Comparison of ENCODE assay signal across 8 cellular contexts in genomic region chr12:6851153-6851920, GRCh38.
A peak's percentile ranks its signal among the peaks of the same experiment; 100 is the strongest.
DNase-seq lines count a peak whose midpoint lies in the region; ATAC-seq lines count a peak whose summit lies in the region.

Gene CDCA3 (minus strand): TSS chr12:6851286. CDS start chr12:6850952, 334 bp downstream.

- H4K20me1 ChIP-seq in BLaER1 treated with 17β-estradiol and CSF1 and Interleukin-3, amounts not matched to agents 10 nM and 100 nM = peaks cover 0 to 43% (median 20%) of the 10 kb centered on the region in 11 experiments; a peak in 14 of 22 replicates

- H3K9me3 ChIP-seq in BLaER1 treated with 17β-estradiol and CSF1 and Interleukin-3, amounts not matched to agents 10 nM and 100 nM (replicated peaks in 1 of 11) = no peaks in the 10 kb centered on the region

- no peaks in the 10 kb centered on the region for H3K27me3 ChIP-seq in BLaER1 treated with 17β-estradiol and CSF1 and Interleukin-3, amounts not matched to agents 10 nM and 100 nM

- H3K27ac ChIP-seq in BLaER1 treated with 17β-estradiol and CSF1 and Interleukin-3, amounts not matched to agents 10 nM and 100 nM = peak within 1 kb of the TSS; percentile 57 to 91 (median 85); a peak in 21 of 22 replicates

- H3K36me3 ChIP-seq in BLaER1 treated with 17β-estradiol and CSF1 and Interleukin-3, amounts not matched to agents 10 nM and 100 nM = peaks cover 13 to 68% (median 57%) of the 10 kb centered on the region in 11 experiments

- H3K4me1 ChIP-seq in BLaER1 treated with 17β-estradiol and CSF1 and Interleukin-3, amounts not matched to agents 10 nM and 100 nM = peaks cover 35 to 53% (median 40%) of the 10 kb centered on the region in 10 experiments

- ATAC-seq in GM19351 (IDR thresholded peaks at IDR 0.05; ENCODE audit: unreplicated experiment) (peak; percentile 51), HG03521 (IDR thresholded peaks at IDR 0.05; ENCODE audit: unreplicated experiment) (peak; percentile 47)

- DNase-seq in NCI-H748 (lab: John Stamatoyannopoulos, UW; ENCODE audit: unreplicated experiment) = peak; percentile 98
- DNase-seq in activated CD4-positive, alpha-beta T cell treated with anti-CD3 and anti-CD28 coated beads, Interleukin-2, amount 50 U/mL, for 1 hour = peak; percentile 88
- DNase-seq in dedifferentiated amniotic fluid mesenchymal stem cell (ENCODE audit: extremely low spot score) = peak; percentile 98
- DNase-seq in left kidney (ENCODE audit: low read depth, low spot score) = peak; percentile 99
- DNase-seq in stimulated activated CD4-positive, alpha-beta T cell treated with anti-CD3 and anti-CD28 coated beads, Interleukin-2, amount 100 ng/mL, for 24 hours = peak; percentile 93 to 96

- H3K4me2 ChIP-seq in BLaER1 treated with 17β-estradiol and CSF1 and Interleukin-3, amounts not matched to agents 10 nM and 100 nM = peak within 1 kb of the TSS; percentile 87 to 100 (median 99)

- H3K9ac ChIP-seq in BLaER1 treated with 17β-estradiol and CSF1 and Interleukin-3, amounts not matched to agents 10 nM and 100 nM = peak within 1 kb of the TSS; percentile 76 to 92 (median 85)

- peak within 1 kb of the TSS; percentile 65 to 80 (median 70) for H3K4me3 ChIP-seq in BLaER1 treated with 17β-estradiol and CSF1 and Interleukin-3, amounts not matched to agents 10 nM and 100 nM

Comparison
In these comparisons a context has a peak if more than half of its experiments do, and no peak if none do; other contexts are left out.
1. Peak in every context shown above with its lines: DNase-seq, ATAC-seq, H3K4me3 ChIP-seq and H3K27ac ChIP-seq.